Comparison of ENCODE assay signal across 24 cellular contexts in the genomic region with DNA sequence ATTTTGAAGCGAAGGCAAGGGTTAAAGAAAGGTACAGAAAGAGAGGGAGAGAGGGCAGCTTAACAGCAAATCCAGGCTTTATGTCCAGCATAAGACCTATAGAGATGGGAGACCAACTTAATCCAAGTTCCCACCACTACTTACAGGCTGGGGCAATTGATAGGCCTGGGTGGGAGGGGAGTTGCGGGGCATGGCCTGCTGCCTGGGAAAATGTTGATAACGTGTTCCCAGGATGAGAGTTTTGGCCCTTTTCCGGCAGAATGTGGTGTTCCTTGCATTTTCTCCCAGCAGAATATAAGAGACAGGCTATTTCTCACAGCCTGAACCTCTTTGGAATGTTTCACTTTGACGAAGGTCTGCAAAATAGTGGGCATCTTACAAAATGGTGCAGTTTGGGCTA. TPM values are rescaled to one million over a fixed set of nuclear protein-coding genes. Genes with fewer than 3 reads are reported as not detected.
"Had no signal": no experiment of that assay in that cellular context is flagged by ENCODE, and none has a peak within 500 bp of the region (broad histone marks: within the 10 kb centered on the region; RNA-seq: fewer than 3 reads in every experiment).

No MANE protein-coding gene starts in this region.

- H3K9me3 ChIP-seq: prostate gland had no signal

- H3K36me3 ChIP-seq: left lung, prostate gland had no signal

- H3K4me3 ChIP-seq: esophagus muscularis mucosa, left lung, lung, prostate gland had no signal

- H3K79me2 ChIP-seq: parathyroid adenoma had no signal

- H3K27me3 ChIP-seq: esophagus muscularis mucosa, left lung had no signal

- H3K4me3 Mint-ChIP-seq: effector memory CD8-positive, alpha-beta T cell; naive thymus-derived CD4-positive, alpha-beta T cell; nephron progenitor cell; stimulated activated naive B cell treated with anti-CD40 and anti-IgM and Interleukin-4, amounts not matched to agents 10 μg/mL and 1 μg/mL and 100 μg/mL, for 72 hours; stimulated activated naive CD8-positive, alpha-beta T cell treated with anti-CD3 and anti-CD28 coated beads, Interleukin-15, amount 100 ng/mL, for 72 hours had no signal

- H3K27ac Mint-ChIP-seq: effector memory CD8-positive, alpha-beta T cell; naive thymus-derived CD4-positive, alpha-beta T cell; nephron progenitor cell; stimulated activated naive B cell treated with anti-CD40 and anti-IgM and Interleukin-4, amounts not matched to agents 10 μg/mL and 1 μg/mL and 100 μg/mL, for 72 hours; stimulated activated naive CD8-positive, alpha-beta T cell treated with anti-CD3 and anti-CD28 coated beads, Interleukin-15, amount 100 ng/mL, for 72 hours had no signal

- ATAC-seq: effector memory CD8-positive, alpha-beta T cell; left lung; naive thymus-derived CD4-positive, alpha-beta T cell; sciatic nerve; stimulated activated naive B cell treated with anti-CD40 and anti-IgM and Interleukin-4, amounts not matched to agents 10 μg/mL and 1 μg/mL and 100 μg/mL, for 72 hours; stimulated activated naive CD8-positive, alpha-beta T cell treated with anti-CD3 and anti-CD28 coated beads, Interleukin-15, amount 100 ng/mL, for 72 hours had no signal

- H2AFZ ChIP-seq: parathyroid adenoma had no signal

- DNase-seq: central memory CD4-positive, alpha-beta T cell; effector memory CD8-positive, alpha-beta T cell; foreskin melanocyte; head of caudate nucleus; islet precursor cell; left lung; mesenchymal stem cell; naive thymus-derived CD4-positive, alpha-beta T cell; nephron progenitor cell; stimulated activated CD4-positive, alpha-beta T cell treated with anti-CD3 and anti-CD28 coated beads, Interleukin-2, amount 100 ng/mL, for 24 hours; stimulated activated CD4-positive, alpha-beta T cell treated with anti-CD3 and anti-CD28 coated beads, Interleukin-4, amount 100 ng/mL, for 4 hours; stimulated activated naive B cell treated with anti-CD40 and anti-IgM and Interleukin-4, amounts not matched to agents 10 μg/mL and 1 μg/mL and 100 μg/mL, for 72 hours; stimulated activated naive CD8-positive, alpha-beta T cell treated with anti-CD3 and anti-CD28 coated beads, Interleukin-15, amount 100 ng/mL, for 72 hours; substantia nigra; trophoblast cell had no signal

- H3K4me1 ChIP-seq: esophagus muscularis mucosa, left lung, parathyroid adenoma had no signal

- H3K27ac ChIP-seq: epithelial cell of prostate, esophagus muscularis mucosa, left lung, parathyroid adenoma, prostate gland had no signal

RNA-seq across cellular contexts. Expression of a gene that starts 34.9 kb away (rescaled TPM):
- total RNA-seq: mononuclear cell; naive thymus-derived CD4-positive, alpha-beta T cell; renal cortical epithelial cell had no signal
- polyA plus RNA-seq: naive thymus-derived CD4-positive, alpha-beta T cell had no signal

RNA-seq across cellular contexts. Expression of a gene that starts 55.7 kb away (rescaled TPM):
- total RNA-seq: mononuclear cell; naive thymus-derived CD4-positive, alpha-beta T cell; renal cortical epithelial cell; skeletal muscle tissue had no signal
- polyA plus RNA-seq: naive thymus-derived CD4-positive, alpha-beta T cell had no signal
